In genomic region chr14:22824711-22825359, GRCh38 we compare ENCODE assay signal across 10 cellular contexts. TPM values are rescaled to one million over a fixed set of nuclear protein-coding genes. Genes with fewer than 3 reads are reported as not detected.
A peak's percentile ranks its signal among the peaks of the same experiment; 100 is the strongest.
DNase-seq lines count a peak whose midpoint lies in the region; ATAC-seq and TF ChIP-seq lines count a peak whose summit lies in the region.
"Had no signal": no experiment of that assay in that cellular context is flagged by ENCODE, and none has a peak within 500 bp of the region (broad histone marks: within the 10 kb centered on the region; RNA-seq: fewer than 3 reads in every experiment).

No MANE protein-coding gene starts in this region.

- peak overlapping the region; percentile 57; the same call in 1 of the 2 replicates for H3K27ac ChIP-seq in Panc1 (ENCODE audit: low read length)
- H3K27ac ChIP-seq in lower lobe of right lung: no peak overlapping the region

- peaks cover under 1% of the 10 kb centered on the region; the same call in 1 of the 2 replicates for H3K36me3 ChIP-seq in Panc1 (ENCODE audit: control insufficient read depth, insufficient read depth, low read length)
- H3K36me3 ChIP-seq in lower lobe of right lung: no peaks in the 10 kb centered on the region

- H3K4me1 ChIP-seq in Panc1 (ENCODE audit: control insufficient read depth, insufficient read depth, low read length) (peaks cover 20% of the 10 kb centered on the region), lower lobe of right lung (peaks cover 25% of the 10 kb centered on the region)

- no TSS peak for BruUV-seq in Panc1 (replicated peaks; lab: Mats Ljungman, UMichigan)

- POLR2A ChIA-PET in Panc1 (lab: Charles Lee): interaction anchor here (1.8 kb wide), 1 partner anchor 12 kb away, joined by 6 read pairs; the partner anchor contains the start of gene MMP14

- TF ChIP-seq CTCF in Panc1 (IDR thresholded peaks at IDR 0.05) (no peak), fibroblast of mammary gland (conservative IDR thresholded peaks at IDR 0.05; ENCODE audit: control insufficient read depth, insufficient read depth, low read depth, low read length) (no peak), lower lobe of right lung (IDR thresholded peaks at IDR 0.05) (no peak)

- no peaks in the 10 kb centered on the region for H3K9me3 Mint-ChIP-seq in activated T-cell treated with anti-CD3 and anti-CD28 coated beads, Interleukin-2, amount 50 U/mL, for 72 hours
- H3K9me3 Mint-ChIP-seq: stimulated activated effector memory CD8-positive, alpha-beta T cell treated with anti-CD3 and anti-CD28 coated beads, Interleukin-12 subunit alpha, Interleukin-12 subunit beta, amount 100 ng/mL, for 72 hours had no signal

- no peaks in the 10 kb centered on the region for H3K27me3 Mint-ChIP-seq in activated T-cell treated with anti-CD3 and anti-CD28 coated beads, Interleukin-2, amount 50 U/mL, for 72 hours (ENCODE audit: low read depth)

- ATAC-seq in activated T-cell treated with anti-CD3 and anti-CD28 coated beads, Interleukin-2, amount 50 U/mL, for 72 hours (replicated peaks in 1 of 2): peak in 1 of 2 donors; percentile 14
- no peak for ATAC-seq in Panc1
- peak; percentile 14 for ATAC-seq in stimulated activated naive CD8-positive, alpha-beta T cell treated with anti-CD3 and anti-CD28 coated beads, Interleukin-15, Interleukin-2, amounts not matched to agents 100 U/mL and 50 U/mL, for 24 hours
- ATAC-seq in lower lobe of right lung: no peak
- ATAC-seq: stimulated activated effector memory CD8-positive, alpha-beta T cell treated with anti-CD3 and anti-CD28 coated beads, Interleukin-12 subunit alpha, Interleukin-12 subunit beta, amount 100 ng/mL, for 72 hours had no signal

- H3K36me3 Mint-ChIP-seq in activated T-cell treated with anti-CD3 and anti-CD28 coated beads, Interleukin-2, amount 50 U/mL, for 72 hours (ENCODE audit: insufficient read depth in 2 of 2): peaks cover 3 to 4% of the 10 kb centered on the region in 2 donors
- H3K36me3 Mint-ChIP-seq: stimulated activated effector memory CD8-positive, alpha-beta T cell treated with anti-CD3 and anti-CD28 coated beads, Interleukin-12 subunit alpha, Interleukin-12 subunit beta, amount 100 ng/mL, for 72 hours had no signal

- no peak for DNase-seq in activated T-cell treated with anti-CD3 and anti-CD28 coated beads, Interleukin-2, amount 50 U/mL, for 72 hours
- DNase-seq in activated T-cell treated with anti-CD3 and anti-CD28 coated beads for 4 hours (no peak), Panc1 (ENCODE audit: low read depth, low spot score) (no peak), fibroblast of mammary gland (ENCODE audit: low read depth) (peak; percentile 98), lower lobe of right lung (no peak), DMS153 (lab: John Stamatoyannopoulos, UW) (no peak), NCI-H526 (lab: John Stamatoyannopoulos, UW) (no peak)
- no peak for DNase-seq in stimulated activated naive CD8-positive, alpha-beta T cell treated with anti-CD3 and anti-CD28 coated beads, Interleukin-15, Interleukin-2, amounts not matched to agents 100 U/mL and 50 U/mL, for 24 hours
- DNase-seq: activated CD8-positive, alpha-beta memory T cell treated with anti-CD3 and anti-CD28 coated beads for 24 hours had no signal

- intact Hi-C loops in Panc1 (cut with micrococcal nuclease; ENCODE audit: unreplicated experiment): no loop called here
- intact Hi-C loops in lower lobe of right lung (cut with DNase I): no loop called here

- peak overlapping the region; percentile 43 to 50 for H3K4me3 Mint-ChIP-seq in activated T-cell treated with anti-CD3 and anti-CD28 coated beads, Interleukin-2, amount 50 U/mL, for 72 hours
- H3K4me3 Mint-ChIP-seq: stimulated activated effector memory CD8-positive, alpha-beta T cell treated with anti-CD3 and anti-CD28 coated beads, Interleukin-12 subunit alpha, Interleukin-12 subunit beta, amount 100 ng/mL, for 72 hours had no signal

- no peaks in the 10 kb centered on the region for H3K27me3 ChIP-seq in Panc1 (ENCODE audit: control insufficient read depth, insufficient read depth, low read length)
- H3K27me3 ChIP-seq in lower lobe of right lung (ENCODE audit: low read depth): no peaks in the 10 kb centered on the region

- peaks cover 31% of the 10 kb centered on the region for H3K4me1 Mint-ChIP-seq in activated T-cell treated with anti-CD3 and anti-CD28 coated beads, Interleukin-2, amount 50 U/mL, for 72 hours (ENCODE audit: low read depth)

- no peaks in the 10 kb centered on the region for H3K9me3 ChIP-seq in Panc1 (ENCODE audit: control insufficient read depth, insufficient read depth, low read depth, low read length)
- no peaks in the 10 kb centered on the region for H3K9me3 ChIP-seq in lower lobe of right lung

- CTCF ChIA-PET in Panc1 (lab: Charles Lee): interaction anchor here (0.5 to 0.8 kb wide), 6 partner anchors 9 to 603 kb away, joined by 4 to 14 read pairs (median 6); no protein-coding TSS in a partner anchor

- in situ Hi-C loops in Panc1 (cut with HindIII; ENCODE audit: low pct_unique_long_range_greater_than_20kb, low sequenced_read_pairs): no loop called here

- H3K4me3 ChIP-seq in Panc1 (ENCODE audit: low read depth in 2 of 2, low read length in 2 of 2) (no peak overlapping the region), fibroblast of mammary gland (ENCODE audit: control insufficient read depth, low read depth, low read length) (no peak overlapping the region), lower lobe of right lung (no peak overlapping the region)

- no peak overlapping the region for H3K27ac Mint-ChIP-seq in activated T-cell treated with anti-CD3 and anti-CD28 coated beads, Interleukin-2, amount 50 U/mL, for 72 hours
- H3K27ac Mint-ChIP-seq: stimulated activated effector memory CD8-positive, alpha-beta T cell treated with anti-CD3 and anti-CD28 coated beads, Interleukin-12 subunit alpha, Interleukin-12 subunit beta, amount 100 ng/mL, for 72 hours had no signal

RNA-seq across cellular contexts. Expression of gene MRPL52, which starts 4.9 kb away (rescaled TPM):
- total RNA-seq in activated T-cell treated with anti-CD3 and anti-CD28 coated beads, Interleukin-2, amount 50 U/mL, for 72 hours: 10 to 100 TPM; 76.9 to 80.4 TPM
- total RNA-seq in Panc1 (2021; ENCODE audit: unreplicated experiment): 89.5 TPM
- polyA plus RNA-seq in Panc1 (2012; ENCODE audit: insufficient read length): 97.1 TPM
- 65.2 TPM for total RNA-seq in lower lobe of right lung

RNA-seq across cellular contexts. Expression of gene SLC7A7, which starts 9.6 kb away (rescaled TPM):
- 1 to 10 TPM in 1 of 2 donors, under 1 TPM in 1; 0.21 to 1.5 TPM for total RNA-seq in activated T-cell treated with anti-CD3 and anti-CD28 coated beads, Interleukin-2, amount 50 U/mL, for 72 hours
- total RNA-seq in Panc1 (2021; ENCODE audit: unreplicated experiment): 0.85 TPM
- polyA plus RNA-seq in Panc1 (2012; ENCODE audit: insufficient read length): 1.3 TPM
- total RNA-seq in lower lobe of right lung: 157 TPM

RNA-seq across cellular contexts. Expression of gene MMP14, which starts 11.6 kb away (rescaled TPM):
- total RNA-seq in activated T-cell treated with anti-CD3 and anti-CD28 coated beads, Interleukin-2, amount 50 U/mL, for 72 hours: 1 to 10 TPM; 1.4 to 6.8 TPM
- total RNA-seq in Panc1 (2021; ENCODE audit: unreplicated experiment) (32.9 TPM), lower lobe of right lung (124 TPM)
- 47.8 TPM for polyA plus RNA-seq in Panc1 (2012; ENCODE audit: insufficient read length)

RNA-seq across cellular contexts. Expression of gene LRP10, which starts 46.7 kb away (rescaled TPM):
- 10 to 100 TPM; 66.5 to 78.4 TPM for total RNA-seq in activated T-cell treated with anti-CD3 and anti-CD28 coated beads, Interleukin-2, amount 50 U/mL, for 72 hours
- total RNA-seq in Panc1 (2021; ENCODE audit: unreplicated experiment): 78.3 TPM
- polyA plus RNA-seq in Panc1 (2012; ENCODE audit: insufficient read length): 156 TPM
- 134 TPM for total RNA-seq in lower lobe of right lung

RNA-seq across cellular contexts. Expression of gene REM2, which starts 58.2 kb away (rescaled TPM):
- 1 to 10 TPM; 4.6 to 4.7 TPM for total RNA-seq in activated T-cell treated with anti-CD3 and anti-CD28 coated beads, Interleukin-2, amount 50 U/mL, for 72 hours
- total RNA-seq in Panc1 (2021; ENCODE audit: unreplicated experiment) (0.18 TPM), lower lobe of right lung (0.83 TPM)
- polyA plus RNA-seq in Panc1 (2012; ENCODE audit: insufficient read length): 0.31 TPM

Comparison
In these comparisons a context has a peak if more than half of its experiments do, and no peak if none do; other contexts are left out.
1. RNA of gene SLC7A7, which starts 9.6 kb away (total RNA-seq): 157 TPM in lower lobe of right lung (single experiment); 0.21 to 1.5 TPM in activated T-cell treated with anti-CD3 and anti-CD28 coated beads, Interleukin-2, amount 50 U/mL, for 72 hours and 0.85 TPM in Panc1 (single experiment); every median in the first group is over 10 times any median in the second.